Comparison of ENCODE assay signal across 36 cellular contexts in genomic region chr17:74555427-74555826, GRCh38. TPM values are rescaled to one million over a fixed set of nuclear protein-coding genes. Genes with fewer than 3 reads are reported as not detected.
"Had no signal": no experiment of that assay in that cellular context is flagged by ENCODE, and none has a peak within 500 bp of the region (broad histone marks: within the 10 kb centered on the region; RNA-seq: fewer than 3 reads in every experiment).

No MANE protein-coding gene starts in this region.

- ATAC-seq: activated CD8-positive, alpha-beta T cell treated with anti-CD3 and anti-CD28 coated beads, Interleukin-2, amount 10 ng/mL, durations not matched to agents 7 days and 5 days; activated naive CD4-positive, alpha-beta T cell treated with anti-CD3 and anti-CD28 coated beads, Interleukin-2, amount 50 U/mL, for 72 hours; activated T-cell treated with anti-CD3 and anti-CD28 coated beads, Interleukin-2, amount 50 U/mL, for 4 hours; body of pancreas; Panc1 had no signal

- H3K4me1 ChIP-seq: adrenal gland, body of pancreas, breast epithelium, SJSA1 had no signal

- DNase-seq: activated CD4-positive, alpha-beta T cell treated with anti-CD3 and anti-CD28 coated beads for 1 hour; activated CD4-positive, alpha-beta T cell treated with anti-CD3 and anti-CD28 coated beads for 48 hours; activated CD4-positive, alpha-beta T cell treated with anti-CD3 and anti-CD28 coated beads, Interleukin-2, amount 50 U/mL, for 48 hours; activated CD4-positive, CD25-positive, alpha-beta regulatory T cell; activated CD8-positive, alpha-beta T cell treated with anti-CD3 and anti-CD28 coated beads, Interleukin-2, amount 10 ng/mL, durations not matched to agents 7 days and 5 days; activated gamma-delta T cell treated with Interleukin-2 at 50 U/mL for 16 hours; activated naive CD4-positive, alpha-beta T cell treated with anti-CD3 and anti-CD28 coated beads for 36 hours; activated T-cell treated with anti-CD3 and anti-CD28 coated beads, Interleukin-2, amount 50 U/mL, for 4 hours; adrenal gland; body of pancreas; Kasumi-1; MG63; MV-4-11; NCI-H1092; NCI-H1417; NCI-H146; NCI-H187; NCI-H2029 treated with DMSO at 0.1 percent for 48 hours; NCI-H2107; NCI-H2171; NCI-H510A; NCI-H526 treated with DMSO at 0.1 percent for 48 hours; NCI-H82; SHP77 treated with DMSO at 0.1 percent for 48 hours; SK-N-SH; WERI-Rb-1 had no signal

- H3K9me3 ChIP-seq: adrenal gland, body of pancreas, breast epithelium, MG63, SJSA1, SK-N-SH had no signal

- H3K27ac ChIP-seq: adrenal gland, body of pancreas, breast epithelium, coronary artery, SJSA1, WERI-Rb-1 had no signal

- FAIRE-seq: astrocyte, TTC549 had no signal

- H3K4me2 ChIP-seq: SK-N-SH had no signal

- H3K36me3 ChIP-seq: adrenal gland, breast epithelium, MG63, SJSA1, WERI-Rb-1 had no signal

- H3K9ac ChIP-seq: SK-N-SH had no signal

- H3K27me3 ChIP-seq: adrenal gland, body of pancreas, breast epithelium, MG63 had no signal

- H3K4me3 ChIP-seq: adrenal gland, body of pancreas, breast epithelium, coronary artery, MG63, SJSA1 had no signal

RNA-seq across cellular contexts. Expression of gene CD300C, which starts 9.5 kb away (rescaled TPM):
- total RNA-seq: activated naive CD4-positive, alpha-beta T cell treated with anti-CD3 and anti-CD28 coated beads for 36 hours; activated T-cell treated with anti-CD3 and anti-CD28 coated beads, Interleukin-2, amount 50 U/mL, for 4 hours; RPMI7951; SJSA1 had no signal
- polyA plus RNA-seq: SK-N-SH had no signal

RNA-seq across cellular contexts. Expression of gene CD300H, which starts 11.9 kb away (rescaled TPM):
- total RNA-seq: activated CD8-positive, alpha-beta T cell treated with anti-CD3 and anti-CD28 coated beads, Interleukin-2, amount 10 ng/mL, durations not matched to agents 7 days and 5 days; activated naive CD4-positive, alpha-beta T cell treated with anti-CD3 and anti-CD28 coated beads for 36 hours; activated naive CD4-positive, alpha-beta T cell treated with anti-CD3 and anti-CD28 coated beads, Interleukin-2, amount 50 U/mL, for 72 hours; activated T-cell treated with anti-CD3 and anti-CD28 coated beads, Interleukin-2, amount 50 U/mL, for 4 hours; activated T-helper 1 cell treated with anti-CD3 and anti-CD28 coated beads, Interleukin-12 subunit alpha, Interleukin-12 subunit beta, Interleukin-2, Interleukin-4 antibody, amounts not matched to agents 30 ng/mL and 10 ng/mL and 1 ng/mL, durations not matched to agents 14 hours and 24 hours and 36 hours; adrenal gland; astrocyte; body of pancreas; cardiac septum; RPMI7951; SJSA1 had no signal
- polyA plus RNA-seq: adrenal gland, SK-N-SH had no signal

RNA-seq across cellular contexts. Expression of gene CD300LB, which starts 24.2 kb away (rescaled TPM):
- total RNA-seq: activated CD8-positive, alpha-beta T cell treated with anti-CD3 and anti-CD28 coated beads, Interleukin-2, amount 10 ng/mL, durations not matched to agents 7 days and 5 days; activated naive CD4-positive, alpha-beta T cell treated with anti-CD3 and anti-CD28 coated beads for 36 hours; activated naive CD4-positive, alpha-beta T cell treated with anti-CD3 and anti-CD28 coated beads, Interleukin-2, amount 50 U/mL, for 72 hours; activated T-cell treated with anti-CD3 and anti-CD28 coated beads, Interleukin-2, amount 50 U/mL, for 4 hours; activated T-helper 1 cell treated with anti-CD3 and anti-CD28 coated beads, Interleukin-12 subunit alpha, Interleukin-12 subunit beta, Interleukin-2, Interleukin-4 antibody, amounts not matched to agents 30 ng/mL and 10 ng/mL and 1 ng/mL, durations not matched to agents 14 hours and 24 hours and 36 hours; astrocyte; body of pancreas; cardiac septum; RPMI7951; SJSA1 had no signal
- polyA plus RNA-seq: SK-N-SH had no signal

RNA-seq across cellular contexts. Expression of gene CD300LD, which starts 36.7 kb away (rescaled TPM):
- total RNA-seq: activated CD8-positive, alpha-beta T cell treated with anti-CD3 and anti-CD28 coated beads, Interleukin-2, amount 10 ng/mL, durations not matched to agents 7 days and 5 days; activated naive CD4-positive, alpha-beta T cell treated with anti-CD3 and anti-CD28 coated beads for 36 hours; activated naive CD4-positive, alpha-beta T cell treated with anti-CD3 and anti-CD28 coated beads, Interleukin-2, amount 50 U/mL, for 72 hours; activated T-cell treated with anti-CD3 and anti-CD28 coated beads, Interleukin-2, amount 50 U/mL, for 4 hours; activated T-helper 1 cell treated with anti-CD3 and anti-CD28 coated beads, Interleukin-12 subunit alpha, Interleukin-12 subunit beta, Interleukin-2, Interleukin-4 antibody, amounts not matched to agents 30 ng/mL and 10 ng/mL and 1 ng/mL, durations not matched to agents 14 hours and 24 hours and 36 hours; adrenal gland; astrocyte; body of pancreas; breast epithelium; cardiac septum; RPMI7951; SJSA1 had no signal
- polyA plus RNA-seq: adrenal gland, SK-N-SH had no signal
